In genomic region chr7:150451097-150451793, GRCh38 we compare ENCODE assay signal across 9 cellular contexts. TPM values are rescaled to one million over a fixed set of nuclear protein-coding genes. Genes with fewer than 3 reads are reported as not detected.
DNase-seq lines count a peak whose midpoint lies in the region; ATAC-seq, FAIRE-seq and TF ChIP-seq lines count a peak whose summit lies in the region.
"Had no signal": no experiment of that assay in that cellular context is flagged by ENCODE, and none has a peak within 500 bp of the region (broad histone marks: within the 10 kb centered on the region; RNA-seq: fewer than 3 reads in every experiment).

No MANE protein-coding gene starts in this region.

- H3K9me3 ChIP-seq in KOPT-K1 (ENCODE audit: insufficient read depth, low read length, poor library complexity, severe bottlenecking), result peaks cover 23% of the 10 kb centered on the region

- no peak for FAIRE-seq in H54 (lab: Jason Lieb, UNC)
- FAIRE-seq: endometrium had no signal

- H3K9me3 Mint-ChIP-seq in stimulated activated effector memory CD8-positive, alpha-beta T cell treated with anti-CD3 and anti-CD28 coated beads, Interleukin-12 subunit alpha, Interleukin-12 subunit beta, amount 100 ng/mL, for 72 hours, result peaks cover 1% of the 10 kb centered on the region

- H3K27ac Mint-ChIP-seq in stimulated activated effector memory CD8-positive, alpha-beta T cell treated with anti-CD3 and anti-CD28 coated beads, Interleukin-12 subunit alpha, Interleukin-12 subunit beta, amount 100 ng/mL, for 72 hours, result peak overlapping the region; percentile 93

- in situ Hi-C loops in GM18951 (cut with MboI; ENCODE audit: low sequenced_read_pairs, unreplicated experiment), result no loop called here

- peak; percentile 11 for TF ChIP-seq POLR2A in GM18951 (IDR thresholded peaks at IDR 0.05; ENCODE audit: extremely low read depth, insufficient read depth, insufficient read length)
- no peak for TF ChIP-seq POLR2A in H54 (IDR thresholded peaks at IDR 0.05; ENCODE audit: low read depth, low read length)

- peaks cover 50% of the 10 kb centered on the region for H3K36me3 Mint-ChIP-seq in stimulated activated effector memory CD8-positive, alpha-beta T cell treated with anti-CD3 and anti-CD28 coated beads, Interleukin-12 subunit alpha, Interleukin-12 subunit beta, amount 100 ng/mL, for 72 hours

- DNase-seq in activated naive CD4-positive, alpha-beta T cell treated with Interleukin-2 at 50 U/mL for 16 hours, result peak; percentile 67
- DNase-seq in lung microvascular endothelial cell (ENCODE audit: low read depth in 2 of 2) (peak; percentile 51 to 57), H54 (ENCODE audit: insufficient read length, low spot score) (no peak), NCI-H2081 (lab: John Stamatoyannopoulos, UW) (no peak)
- DNase-seq in stimulated activated effector memory CD8-positive, alpha-beta T cell treated with anti-CD3 and anti-CD28 coated beads, Interleukin-12 subunit alpha, Interleukin-12 subunit beta, amount 100 ng/mL, for 72 hours (ENCODE audit: low spot score in 2 of 2), result peak; percentile 39 to 83

- H3K27ac ChIP-seq in KOPT-K1 (ENCODE audit: low read depth, low read length, poor library complexity, severe bottlenecking), result peak overlapping the region; percentile 95

- peaks cover 86% of the 10 kb centered on the region for H3K4me1 Mint-ChIP-seq in stimulated activated effector memory CD8-positive, alpha-beta T cell treated with anti-CD3 and anti-CD28 coated beads, Interleukin-12 subunit alpha, Interleukin-12 subunit beta, amount 100 ng/mL, for 72 hours

- H3K36me3 ChIP-seq in KOPT-K1 (ENCODE audit: insufficient read depth, low read length), result peaks cover 31% of the 10 kb centered on the region

- peak overlapping the region; percentile 95 for H3K4me3 Mint-ChIP-seq in stimulated activated effector memory CD8-positive, alpha-beta T cell treated with anti-CD3 and anti-CD28 coated beads, Interleukin-12 subunit alpha, Interleukin-12 subunit beta, amount 100 ng/mL, for 72 hours

- peak; percentile 64 for ATAC-seq in stimulated activated effector memory CD8-positive, alpha-beta T cell treated with anti-CD3 and anti-CD28 coated beads, Interleukin-12 subunit alpha, Interleukin-12 subunit beta, amount 100 ng/mL, for 72 hours
- ATAC-seq in HG03280 (IDR thresholded peaks at IDR 0.05; ENCODE audit: unreplicated experiment), result no peak

RNA-seq across cellular contexts. Expression of gene GIMAP8, which starts 0.8 kb away (rescaled TPM):
- 88.7 and 137 TPM in 2 replicates for total RNA-seq in lung microvascular endothelial cell

Comparison
In these comparisons a context has a peak if more than half of its experiments do, and no peak if none do; other contexts are left out.
1. DNase-seq: peak in activated naive CD4-positive, alpha-beta T cell treated with Interleukin-2 at 50 U/mL for 16 hours (single experiment), lung microvascular endothelial cell (2 of 2) and stimulated activated effector memory CD8-positive, alpha-beta T cell treated with anti-CD3 and anti-CD28 coated beads, Interleukin-12 subunit alpha, Interleukin-12 subunit beta, amount 100 ng/mL, for 72 hours (2 of 2); none in H54 (single experiment) and NCI-H2081 (0 of 2).